ENCODE assay signal across 32 cellular contexts in genomic region chr17:42852351-42852750, GRCh38. TPM values are rescaled to one million over a fixed set of nuclear protein-coding genes. Genes with fewer than 3 reads are reported as not detected.
A peak's percentile ranks its signal among the peaks of the same experiment; 100 is the strongest.
DNase-seq lines count a peak whose midpoint lies in the region; ATAC-seq, FAIRE-seq and TF ChIP-seq lines count a peak whose summit lies in the region.
"Had no signal": no experiment of that assay in that cellular context is flagged by ENCODE, and none has a peak within 500 bp of the region (broad histone marks: within the 10 kb centered on the region; RNA-seq: fewer than 3 reads in every experiment).

No MANE protein-coding gene starts in this region.

- FAIRE-seq in urothelium cell line (lab: Jason Lieb, UNC), result no peak
- FAIRE-seq: frontal cortex, RCC 7860 had no signal

- no peak for TF ChIP-seq CTCF in heart right ventricle (IDR thresholded peaks at IDR 0.05)
- no peak for TF ChIP-seq CTCF in lung (IDR thresholded peaks at IDR 0.05; ENCODE audit: control extremely low read depth, extremely low read depth)
- TF ChIP-seq CTCF in gastrocnemius medialis (IDR thresholded peaks at IDR 0.05 in 4 of 5, conservative IDR thresholded peaks at IDR 0.05 in 1 of 5), result no peak
- no peak for TF ChIP-seq CTCF in uterus (IDR thresholded peaks at IDR 0.05)

- intact Hi-C loops in heart right ventricle (cut with DNase I) (no loop called here), Right ventricle myocardium superior (cut with DNase I) (no loop called here), gastrocnemius medialis (cut with DNase I; ENCODE audit: low total_unique reads) (no loop called here), uterus (cut with DNase I; ENCODE audit: low total_unique reads) (no loop called here)

- no peaks in the 10 kb centered on the region for H3K27me3 ChIP-seq in heart right ventricle
- H3K27me3 ChIP-seq in lung (ENCODE audit: control insufficient read depth, insufficient read depth), result no peaks in the 10 kb centered on the region
- peaks cover 0 to 14% (median 0%) of the 10 kb centered on the region in 3 donors for H3K27me3 ChIP-seq in gastrocnemius medialis
- H3K27me3 ChIP-seq in uterus, result no peaks in the 10 kb centered on the region
- H3K27me3 ChIP-seq: cardiac muscle cell, neutrophil had no signal

- H3K9me3 ChIP-seq in heart right ventricle, result no peaks in the 10 kb centered on the region
- H3K9me3 ChIP-seq in lung (ENCODE audit: control insufficient read depth in 2 of 2, insufficient read depth in 1 of 2, low read length in 1 of 2), result no peaks in the 10 kb centered on the region
- no peaks in the 10 kb centered on the region for H3K9me3 ChIP-seq in gastrocnemius medialis
- no peaks in the 10 kb centered on the region for H3K9me3 ChIP-seq in uterus
- H3K9me3 ChIP-seq: Caco-2, mucosa of descending colon, neutrophil, SK-N-SH had no signal

- no peak for ATAC-seq in heart right ventricle
- no peak for ATAC-seq in Right ventricle myocardium superior (ENCODE audit: poor library complexity)
- ATAC-seq in lung (ENCODE audit: insufficient read depth, low FRiP score), result no peak
- ATAC-seq in gastrocnemius medialis, result no peak
- ATAC-seq in HG02610 (IDR thresholded peaks at IDR 0.05; ENCODE audit: unreplicated experiment), result no peak
- ATAC-seq: stimulated activated memory B cell treated with anti-CD40 and anti-IgM and Interleukin-4, amounts not matched to agents 10 μg/mL and 1 μg/mL and 100 μg/mL, for 72 hours; WTC11 had no signal

- DNase-seq in heart right ventricle (no peak), Right ventricle myocardium superior (no peak), lung (ENCODE audit: low spot score) (no peak), gastrocnemius medialis (no peak), uterus (no peak), urothelium cell line (ENCODE audit: low spot score) (no peak), kidney tubule cell (ENCODE audit: low spot score) (no peak)
- DNase-seq: activated CD4-positive, alpha-beta memory T cell treated with anti-CD3 and anti-CD28 coated beads for 36 hours; activated gamma-delta T cell; activated T-cell treated with anti-CD3 and anti-CD28 coated beads for 4 hours; Caco-2; EL; H9; kidney glomerular epithelial cell; NCI-H1105; NCI-H2081; NCI-H510A; SK-N-SH had no signal

- peak overlapping the region in 7 of 10 donors; percentile 25 to 77 (median 71) for H3K27ac ChIP-seq in heart right ventricle
- H3K27ac ChIP-seq in lung (ENCODE audit: low read depth in 1 of 2, low read length in 1 of 2), result peak overlapping the region in 1 of 2 donors; percentile 29
- H3K27ac ChIP-seq in gastrocnemius medialis, result peak overlapping the region; percentile 56 to 64 (median 62)
- H3K27ac ChIP-seq in uterus, result peak overlapping the region; percentile 77 to 79
- H3K27ac ChIP-seq: cardiac muscle cell, epithelial cell of prostate, neutrophil had no signal

- H3K4me1 ChIP-seq in heart right ventricle, result peaks cover 0 to 31% (median 6%) of the 10 kb centered on the region in 9 donors
- H3K4me1 ChIP-seq in lung (ENCODE audit: control insufficient read depth in 2 of 2, insufficient read depth in 2 of 2, low read length in 2 of 2), result peaks cover 5 to 11% of the 10 kb centered on the region in 2 donors
- peaks cover 0 to 6% of the 10 kb centered on the region in 2 donors for H3K4me1 ChIP-seq in gastrocnemius medialis
- no peaks in the 10 kb centered on the region for H3K4me1 ChIP-seq in uterus
- H3K4me1 ChIP-seq: Caco-2 had no signal

- in situ Hi-C loops in gastrocnemius medialis (cut with MboI; ENCODE audit: low sequenced_read_pairs in 4 of 4), result no loop called here

- H3K36me3 ChIP-seq in heart right ventricle, result no peaks in the 10 kb centered on the region
- no peaks in the 10 kb centered on the region for H3K36me3 ChIP-seq in lung (ENCODE audit: control insufficient read depth in 2 of 2, insufficient read depth in 2 of 2, low read length in 2 of 2)
- no peaks in the 10 kb centered on the region for H3K36me3 ChIP-seq in gastrocnemius medialis
- no peaks in the 10 kb centered on the region for H3K36me3 ChIP-seq in uterus
- H3K36me3 ChIP-seq: cardiac muscle cell, neutrophil had no signal

- TF ChIP-seq POLR2A in gastrocnemius medialis (IDR thresholded peaks at IDR 0.05) (no peak), uterus (IDR thresholded peaks at IDR 0.05) (no peak)

- peak overlapping the region in 9 of 10 donors; percentile 21 to 51 (median 40) for H3K4me3 ChIP-seq in heart right ventricle
- H3K4me3 ChIP-seq in lung, result peak overlapping the region; percentile 23
- peak overlapping the region in 3 of 4 donors; percentile 15 to 45 (median 26) for H3K4me3 ChIP-seq in gastrocnemius medialis
- H3K4me3 ChIP-seq in uterus, result peak overlapping the region; percentile 19 to 31
- H3K4me3 ChIP-seq: cardiac muscle cell, mucosa of descending colon had no signal

- 84 to 87% methylated on average over 15 of the region's 15 CpGs for WGBS in heart right ventricle, 2 donors
- WGBS in lung, 2 donors, result 82 to 90% methylated on average over 15 of the region's 15 CpGs

RNA-seq across cellular contexts. Expression of gene AOC3, which starts 1.4 kb away (rescaled TPM):
- total RNA-seq in heart right ventricle, result 10 to 100 TPM in 5 of 10 donors, 1 to 10 TPM in 5; 4.7 to 19.0 (median 10.4) TPM
- 10 to 100 TPM; 16.0 to 18.0 TPM for polyA plus RNA-seq in heart right ventricle
- total RNA-seq in Right ventricle myocardium superior, result 8.3 TPM
- total RNA-seq in lung, result 100 to 1,000 TPM in 1 of 2 donors, 10 to 100 TPM in 1; 82.9 to 154 TPM
- polyA plus RNA-seq in lung, result 10 to 100 TPM; 50.0 to 55.6 TPM
- total RNA-seq in gastrocnemius medialis, result 1 to 10 TPM; 2.2 to 7.2 (median 4.2) TPM
- total RNA-seq in uterus, result 10 to 100 TPM; 11.8 to 86.2 (median 15.5) TPM

RNA-seq across cellular contexts. Expression of gene AOC2, which starts 8.0 kb away (rescaled TPM):
- under 1 TPM; 0.14 to 0.72 (median 0.45) TPM for total RNA-seq in heart right ventricle
- under 1 TPM; 0.51 to 0.54 TPM for polyA plus RNA-seq in heart right ventricle
- total RNA-seq in Right ventricle myocardium superior, result 0.32 TPM
- total RNA-seq in lung, result 1 to 10 TPM; 1.6 to 2.4 TPM
- polyA plus RNA-seq in lung, result 1 to 10 TPM; 1.5 to 1.6 TPM
- 1 to 10 TPM in 2 of 4 donors, under 1 TPM in 2; 0.81 to 1.2 (median 1.0) TPM for total RNA-seq in gastrocnemius medialis
- total RNA-seq in uterus, result 1 to 10 TPM in 3 of 4 donors, not detected in 1; 1.3 to 5.3 (median 3.0) TPM
- total RNA-seq: A172 had no signal

RNA-seq across cellular contexts. Expression of gene PSME3, which starts 19.2 kb away (rescaled TPM):
- total RNA-seq in heart right ventricle, result 10 to 100 TPM; 52.1 to 87.4 (median 70.3) TPM
- 100 to 1,000 TPM in 1 of 2 donors, 10 to 100 TPM in 1; 26.0 to 103 TPM for polyA plus RNA-seq in heart right ventricle
- total RNA-seq in Right ventricle myocardium superior, result 74.7 TPM
- 100 to 1,000 TPM in 1 of 2 donors, 10 to 100 TPM in 1; 46.4 to 109 TPM for total RNA-seq in lung
- polyA plus RNA-seq in lung, result 100 to 1,000 TPM in 1 of 2 donors, 10 to 100 TPM in 1; 34.5 to 117 TPM
- total RNA-seq in gastrocnemius medialis, result 100 to 1,000 TPM in 1 of 4 donors, 10 to 100 TPM in 3; 84.2 to 101 (median 88.7) TPM
- 10 to 100 TPM in 3 of 4 donors, 1 to 10 TPM in 1; 9.7 to 74.3 (median 46.0) TPM for total RNA-seq in uterus

RNA-seq across cellular contexts. Expression of gene BECN1, which starts 28.3 kb away (rescaled TPM):
- total RNA-seq in heart right ventricle (10 to 100 TPM; 71.1 to 87.8 (median 78.3) TPM), Right ventricle myocardium superior (78.0 TPM), lung (100 to 1,000 TPM in 1 of 2 donors, 10 to 100 TPM in 1; 87.6 to 114 TPM), gastrocnemius medialis (100 to 1,000 TPM in 1 of 4 donors, 10 to 100 TPM in 3; 82.3 to 102 (median 88.0) TPM), uterus (100 to 1,000 TPM in 1 of 4 donors, 10 to 100 TPM in 3; 42.6 to 108 (median 72.6) TPM)
- polyA plus RNA-seq in heart right ventricle (10 to 100 TPM; 25.2 to 54.8 TPM), lung (10 to 100 TPM; 33.0 to 81.6 TPM)

RNA-seq across cellular contexts. Expression of gene G6PC1, which starts 48.2 kb away (rescaled TPM):
- total RNA-seq in heart right ventricle (not detected), Right ventricle myocardium superior (not detected), lung (under 1 TPM in 1 of 2 donors, not detected in 1; 0.09 TPM), gastrocnemius medialis (under 1 TPM in 2 of 4 donors, not detected in 2; 0.36 to 0.47 TPM), uterus (not detected)
- polyA plus RNA-seq in heart right ventricle (not detected), lung (not detected)
- total RNA-seq: A172; activated CD4-positive, alpha-beta memory T cell treated with anti-CD3 and anti-CD28 coated beads for 36 hours; Caco-2; cardiac muscle cell; dermis microvascular lymphatic vessel endothelial cell; frontal cortex; H9; HT1080; LHCN-M2; WTC11 had no signal
- polyA plus RNA-seq: BJ, cardiac muscle cell, SK-N-SH had no signal
